2 cellular contexts compared by ENCODE assay signal in the genomic region with DNA sequence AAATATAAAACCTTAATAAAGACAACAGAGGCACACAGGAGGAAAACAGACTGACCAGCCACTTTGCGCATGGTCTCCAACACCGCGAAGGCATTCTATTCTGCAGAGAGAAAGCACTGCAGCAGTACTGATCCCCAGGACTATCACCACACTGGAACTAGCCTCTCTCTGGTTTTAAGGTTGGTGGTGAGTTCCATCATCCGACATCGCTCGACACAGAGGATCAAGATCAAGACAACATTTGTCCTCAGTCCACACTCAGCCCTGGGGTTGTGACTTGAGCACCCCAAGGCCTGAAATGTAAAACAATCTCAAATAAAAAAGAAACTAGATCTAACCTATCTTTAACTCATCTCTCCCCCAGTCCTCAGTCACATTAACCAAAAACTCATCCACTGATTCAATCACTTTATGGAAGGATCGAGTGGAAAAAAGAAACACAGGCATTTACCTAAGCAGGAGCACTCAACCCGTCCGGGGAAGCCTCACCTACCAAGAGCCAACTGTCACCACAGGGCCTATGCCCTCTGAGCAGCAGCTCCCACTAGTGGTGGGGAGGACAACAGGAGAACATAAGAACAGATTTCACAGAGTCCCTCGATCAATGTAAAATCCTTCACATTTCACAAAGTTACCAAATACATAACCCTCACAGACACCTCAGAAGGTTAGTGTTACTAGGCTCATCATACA.
TF ChIP-seq lines count a peak whose summit lies in the region.

No MANE protein-coding gene starts in this region.

TF ChIP-seq in IMR-90, 13 proteins besides CTCF, POLR2A, EP300 and RAD21:
- 0 out of 2 replicates have a peak, but pooled peaks have one; percentile 5 for TF ChIP-seq SMC3 (IDR thresholded peaks at IDR 0.05; ENCODE audit: low read depth, low read length)
- no peak for TF ChIP-seq RFX5 (IDR thresholded peaks at IDR 0.05; ENCODE audit: low read depth, low read length)

TF ChIP-seq in GM12878, 131 proteins besides CTCF, POLR2A, EP300 and RAD21 (continues in another document):
- TF ChIP-seq RFX5 (IDR thresholded peaks at IDR 0.05; ENCODE audit: low read depth, low read length) (no peak), EZH2 (IDR thresholded peaks at IDR 0.05; ENCODE audit: borderline replicate concordance, control insufficient read depth, low read depth, low read length) (no peak), RELA (IDR thresholded peaks at IDR 0.05; ENCODE audit: borderline replicate concordance, partially characterized antibody) (no peak), ESRRA (IDR thresholded peaks at IDR 0.05; ENCODE audit: low read length) (no peak), ZNF687 (IDR thresholded peaks at IDR 0.05) (0 out of 2 replicates have a peak, but pooled peaks have one; percentile 41), NKRF (conservative IDR thresholded peaks at IDR 0.05) (peak; percentile 41; the same call in 1 of the 2 replicates), ZBED1 (IDR thresholded peaks at IDR 0.05; ENCODE audit: borderline replicate concordance) (no peak), NRF1 (conservative IDR thresholded peaks at IDR 0.05; ENCODE audit: low read depth, low read length) (no peak), MXI1 (IDR thresholded peaks at IDR 0.05; ENCODE audit: low read depth, low read length) (no peak), ZNF207 (IDR thresholded peaks at IDR 0.05; ENCODE audit: borderline replicate concordance) (no peak), IKZF2 (IDR thresholded peaks at IDR 0.05) (no peak), CHD2 (IDR thresholded peaks at IDR 0.05; ENCODE audit: borderline replicate concordance, low read depth, low read length) (no peak), YBX1 (IDR thresholded peaks at IDR 0.05) (no peak), MEF2A (IDR thresholded peaks at IDR 0.05; ENCODE audit: insufficient read depth, low read depth, low read length) (no peak), BACH1 (IDR thresholded peaks at IDR 0.05; ENCODE audit: borderline replicate concordance) (no peak), USF1 (IDR thresholded peaks at IDR 0.05; ENCODE audit: borderline replicate concordance, extremely low read length, insufficient read depth, low read depth, low read length) (no peak), PML (IDR thresholded peaks at IDR 0.05; ENCODE audit: low read length) (no peak), STAT1 (conservative IDR thresholded peaks at IDR 0.05) (no peak), IKZF1 (conservative IDR thresholded peaks at IDR 0.05) (peak; percentile 31; the same call in 1 of the 2 replicates), NFXL1 (IDR thresholded peaks at IDR 0.05; ENCODE audit: borderline replicate concordance) (peak; percentile 90), FOXM1 (IDR thresholded peaks at IDR 0.05; ENCODE audit: low read depth, low read length) (no peak), STAT3 (IDR thresholded peaks at IDR 0.05; ENCODE audit: low read depth, low read length) (0 out of 2 replicates have a peak, but pooled peaks have one; percentile 57), EED (IDR thresholded peaks at IDR 0.05; ENCODE audit: low read depth) (no peak), FOS (IDR thresholded peaks at IDR 0.05; ENCODE audit: borderline replicate concordance, extremely low read depth, insufficient read length) (no peak), HDGF (IDR thresholded peaks at IDR 0.05) (no peak), MYB (IDR thresholded peaks at IDR 0.05; ENCODE audit: borderline replicate concordance, low read depth, low read length) (no peak), RBBP5 (conservative IDR thresholded peaks at IDR 0.05) (no peak), POLR2AphosphoS5 (IDR thresholded peaks at IDR 0.05; ENCODE audit: low read length) (no peak), BHLHE40 (IDR thresholded peaks at IDR 0.05; ENCODE audit: borderline replicate concordance in 1 of 2, low read depth in 2 of 2, low read length in 1 of 2) (no peak), ZNF217 (IDR thresholded peaks at IDR 0.05) (no peak), KLF5 (IDR thresholded peaks at IDR 0.05; ENCODE audit: partially characterized antibody) (no peak), DPF2 (IDR thresholded peaks at IDR 0.05) (no peak)
- TF ChIP-seq, protein P1, sequence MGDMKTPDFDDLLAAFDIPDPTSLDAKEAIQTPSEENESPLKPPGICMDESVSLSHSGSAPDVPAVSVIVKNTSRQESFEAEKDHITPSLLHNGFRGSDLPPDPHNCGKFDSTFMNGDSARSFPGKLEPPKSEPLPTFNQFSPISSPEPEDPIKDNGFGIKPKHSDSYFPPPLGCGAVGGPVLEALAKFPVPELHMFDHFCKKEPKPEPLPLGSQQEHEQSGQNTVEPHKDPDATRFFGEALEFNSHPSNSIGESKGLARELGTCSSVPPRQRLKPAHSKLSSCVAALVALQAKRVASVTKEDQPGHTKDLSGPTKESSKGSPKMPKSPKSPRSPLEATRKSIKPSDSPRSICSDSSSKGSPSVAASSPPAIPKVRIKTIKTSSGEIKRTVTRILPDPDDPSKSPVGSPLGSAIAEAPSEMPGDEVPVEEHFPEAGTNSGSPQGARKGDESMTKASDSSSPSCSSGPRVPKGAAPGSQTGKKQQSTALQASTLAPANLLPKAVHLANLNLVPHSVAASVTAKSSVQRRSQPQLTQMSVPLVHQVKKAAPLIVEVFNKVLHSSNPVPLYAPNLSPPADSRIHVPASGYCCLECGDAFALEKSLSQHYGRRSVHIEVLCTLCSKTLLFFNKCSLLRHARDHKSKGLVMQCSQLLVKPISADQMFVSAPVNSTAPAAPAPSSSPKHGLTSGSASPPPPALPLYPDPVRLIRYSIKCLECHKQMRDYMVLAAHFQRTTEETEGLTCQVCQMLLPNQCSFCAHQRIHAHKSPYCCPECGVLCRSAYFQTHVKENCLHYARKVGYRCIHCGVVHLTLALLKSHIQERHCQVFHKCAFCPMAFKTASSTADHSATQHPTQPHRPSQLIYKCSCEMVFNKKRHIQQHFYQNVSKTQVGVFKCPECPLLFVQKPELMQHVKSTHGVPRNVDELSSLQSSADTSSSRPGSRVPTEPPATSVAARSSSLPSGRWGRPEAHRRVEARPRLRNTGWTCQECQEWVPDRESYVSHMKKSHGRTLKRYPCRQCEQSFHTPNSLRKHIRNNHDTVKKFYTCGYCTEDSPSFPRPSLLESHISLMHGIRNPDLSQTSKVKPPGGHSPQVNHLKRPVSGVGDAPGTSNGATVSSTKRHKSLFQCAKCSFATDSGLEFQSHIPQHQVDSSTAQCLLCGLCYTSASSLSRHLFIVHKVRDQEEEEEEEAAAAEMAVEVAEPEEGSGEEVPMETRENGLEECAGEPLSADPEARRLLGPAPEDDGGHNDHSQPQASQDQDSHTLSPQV (IDR thresholded peaks at IDR 0.05), result no peak
- TF ChIP-seq, protein P2, sequence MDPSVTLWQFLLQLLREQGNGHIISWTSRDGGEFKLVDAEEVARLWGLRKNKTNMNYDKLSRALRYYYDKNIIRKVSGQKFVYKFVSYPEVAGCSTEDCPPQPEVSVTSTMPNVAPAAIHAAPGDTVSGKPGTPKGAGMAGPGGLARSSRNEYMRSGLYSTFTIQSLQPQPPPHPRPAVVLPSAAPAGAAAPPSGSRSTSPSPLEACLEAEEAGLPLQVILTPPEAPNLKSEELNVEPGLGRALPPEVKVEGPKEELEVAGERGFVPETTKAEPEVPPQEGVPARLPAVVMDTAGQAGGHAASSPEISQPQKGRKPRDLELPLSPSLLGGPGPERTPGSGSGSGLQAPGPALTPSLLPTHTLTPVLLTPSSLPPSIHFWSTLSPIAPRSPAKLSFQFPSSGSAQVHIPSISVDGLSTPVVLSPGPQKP (IDR thresholded peaks at IDR 0.05; ENCODE audit: low read depth, low read length), result no peak
- TF ChIP-seq, protein P3, sequence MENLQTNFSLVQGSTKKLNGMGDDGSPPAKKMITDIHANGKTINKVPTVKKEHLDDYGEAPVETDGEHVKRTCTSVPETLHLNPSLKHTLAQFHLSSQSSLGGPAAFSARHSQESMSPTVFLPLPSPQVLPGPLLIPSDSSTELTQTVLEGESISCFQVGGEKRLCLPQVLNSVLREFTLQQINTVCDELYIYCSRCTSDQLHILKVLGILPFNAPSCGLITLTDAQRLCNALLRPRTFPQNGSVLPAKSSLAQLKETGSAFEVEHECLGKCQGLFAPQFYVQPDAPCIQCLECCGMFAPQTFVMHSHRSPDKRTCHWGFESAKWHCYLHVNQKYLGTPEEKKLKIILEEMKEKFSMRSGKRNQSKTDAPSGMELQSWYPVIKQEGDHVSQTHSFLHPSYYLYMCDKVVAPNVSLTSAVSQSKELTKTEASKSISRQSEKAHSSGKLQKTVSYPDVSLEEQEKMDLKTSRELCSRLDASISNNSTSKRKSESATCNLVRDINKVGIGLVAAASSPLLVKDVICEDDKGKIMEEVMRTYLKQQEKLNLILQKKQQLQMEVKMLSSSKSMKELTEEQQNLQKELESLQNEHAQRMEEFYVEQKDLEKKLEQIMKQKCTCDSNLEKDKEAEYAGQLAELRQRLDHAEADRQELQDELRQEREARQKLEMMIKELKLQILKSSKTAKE (IDR thresholded peaks at IDR 0.05; ENCODE audit: low read depth, poor library complexity, severe bottlenecking), result no peak
- TF ChIP-seq, protein P4, sequence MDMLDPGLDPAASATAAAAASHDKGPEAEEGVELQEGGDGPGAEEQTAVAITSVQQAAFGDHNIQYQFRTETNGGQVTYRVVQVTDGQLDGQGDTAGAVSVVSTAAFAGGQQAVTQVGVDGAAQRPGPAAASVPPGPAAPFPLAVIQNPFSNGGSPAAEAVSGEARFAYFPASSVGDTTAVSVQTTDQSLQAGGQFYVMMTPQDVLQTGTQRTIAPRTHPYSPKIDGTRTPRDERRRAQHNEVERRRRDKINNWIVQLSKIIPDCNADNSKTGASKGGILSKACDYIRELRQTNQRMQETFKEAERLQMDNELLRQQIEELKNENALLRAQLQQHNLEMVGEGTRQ (IDR thresholded peaks at IDR 0.05; ENCODE audit: borderline replicate concordance, low read depth, low read length), result no peak
- TF ChIP-seq, protein P5, sequence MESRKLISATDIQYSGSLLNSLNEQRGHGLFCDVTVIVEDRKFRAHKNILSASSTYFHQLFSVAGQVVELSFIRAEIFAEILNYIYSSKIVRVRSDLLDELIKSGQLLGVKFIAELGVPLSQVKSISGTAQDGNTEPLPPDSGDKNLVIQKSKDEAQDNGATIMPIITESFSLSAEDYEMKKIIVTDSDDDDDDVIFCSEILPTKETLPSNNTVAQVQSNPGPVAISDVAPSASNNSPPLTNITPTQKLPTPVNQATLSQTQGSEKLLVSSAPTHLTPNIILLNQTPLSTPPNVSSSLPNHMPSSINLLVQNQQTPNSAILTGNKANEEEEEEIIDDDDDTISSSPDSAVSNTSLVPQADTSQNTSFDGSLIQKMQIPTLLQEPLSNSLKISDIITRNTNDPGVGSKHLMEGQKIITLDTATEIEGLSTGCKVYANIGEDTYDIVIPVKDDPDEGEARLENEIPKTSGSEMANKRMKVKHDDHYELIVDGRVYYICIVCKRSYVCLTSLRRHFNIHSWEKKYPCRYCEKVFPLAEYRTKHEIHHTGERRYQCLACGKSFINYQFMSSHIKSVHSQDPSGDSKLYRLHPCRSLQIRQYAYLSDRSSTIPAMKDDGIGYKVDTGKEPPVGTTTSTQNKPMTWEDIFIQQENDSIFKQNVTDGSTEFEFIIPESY (IDR thresholded peaks at IDR 0.05), result peak; percentile 92
- TF ChIP-seq, protein P6, sequence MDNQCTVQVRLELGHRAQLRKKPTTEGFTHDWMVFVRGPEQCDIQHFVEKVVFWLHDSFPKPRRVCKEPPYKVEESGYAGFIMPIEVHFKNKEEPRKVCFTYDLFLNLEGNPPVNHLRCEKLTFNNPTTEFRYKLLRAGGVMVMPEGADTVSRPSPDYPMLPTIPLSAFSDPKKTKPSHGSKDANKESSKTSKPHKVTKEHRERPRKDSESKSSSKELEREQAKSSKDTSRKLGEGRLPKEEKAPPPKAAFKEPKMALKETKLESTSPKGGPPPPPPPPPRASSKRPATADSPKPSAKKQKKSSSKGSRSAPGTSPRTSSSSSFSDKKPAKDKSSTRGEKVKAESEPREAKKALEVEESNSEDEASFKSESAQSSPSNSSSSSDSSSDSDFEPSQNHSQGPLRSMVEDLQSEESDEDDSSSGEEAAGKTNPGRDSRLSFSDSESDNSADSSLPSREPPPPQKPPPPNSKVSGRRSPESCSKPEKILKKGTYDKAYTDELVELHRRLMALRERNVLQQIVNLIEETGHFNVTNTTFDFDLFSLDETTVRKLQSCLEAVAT (IDR thresholded peaks at IDR 0.05), result peak; percentile 84
